Comparison of ENCODE assay signal across 12 cellular contexts in genomic region chr5:90941002-90941720, GRCh38.
DNase-seq lines count a peak whose midpoint lies in the region; ATAC-seq, FAIRE-seq and TF ChIP-seq lines count a peak whose summit lies in the region.
"Had no signal": no experiment of that assay in that cellular context is flagged by ENCODE, and none has a peak within 500 bp of the region (broad histone marks: within the 10 kb centered on the region; RNA-seq: fewer than 3 reads in every experiment).

No MANE protein-coding gene starts in this region.

- no peak for TF ChIP-seq EP300 in K562 (IDR thresholded peaks at IDR 0.05; ENCODE audit: low read length)

- peak overlapping the region; percentile 62 for H3K27ac Mint-ChIP-seq in progenitor cell of endocrine pancreas

- H3K4me3 Mint-ChIP-seq in progenitor cell of endocrine pancreas (ENCODE audit: low read depth) = no peak overlapping the region
- H3K4me3 Mint-ChIP-seq: activated naive CD4-positive, alpha-beta T cell treated with anti-CD3 and anti-CD28 coated beads, Interleukin-2, amount 50 U/mL, for 24 hours had no signal

- H3K27me3 Mint-ChIP-seq in progenitor cell of endocrine pancreas = no peaks in the 10 kb centered on the region
- H3K27me3 Mint-ChIP-seq: activated naive CD4-positive, alpha-beta T cell treated with anti-CD3 and anti-CD28 coated beads, Interleukin-2, amount 50 U/mL, for 24 hours had no signal

- no peak for TF ChIP-seq POLR2A in K562 (conservative IDR thresholded peaks at IDR 0.05)

- H3K79me2 ChIP-seq in K562 (ENCODE audit: control insufficient read depth, insufficient read depth, low read length) = no peaks in the 10 kb centered on the region

- H3K9me3 ChIP-seq in K562 (replicated peaks; ENCODE audit: control insufficient read depth, insufficient read depth, low read depth, low read length) = no peaks in the 10 kb centered on the region
- H3K9me3 ChIP-seq: suprapubic skin had no signal

- no peaks in the 10 kb centered on the region for H3K27me3 ChIP-seq in K562 (ENCODE audit: control insufficient read depth in 2 of 2, insufficient read depth in 2 of 2, low read length in 2 of 2)
- H3K27me3 ChIP-seq: suprapubic skin had no signal

- no peaks in the 10 kb centered on the region for H4K20me1 ChIP-seq in K562 (replicated peaks; ENCODE audit: control insufficient read depth, insufficient read depth, low read length)

- ATAC-seq in K562 (no peak), GM19463 (IDR thresholded peaks at IDR 0.05; ENCODE audit: unreplicated experiment) (no peak), GM21367 (IDR thresholded peaks at IDR 0.05; ENCODE audit: unreplicated experiment) (no peak)

- 46% methylated on average over 1 of the region's 1 CpG for WGBS in K562 (ENCODE audit: insufficient coverage, low coverage, missing lambda C conversion rate)

- no peaks in the 10 kb centered on the region; a peak in 1 of 5 replicates for H3K4me1 ChIP-seq in K562 (replicated peaks in 1 of 2; ENCODE audit: control insufficient read depth in 2 of 2, insufficient read depth in 2 of 2, low read length in 2 of 2)

- in situ Hi-C loops in K562 (cut with MboI) = no loop called here

- peaks cover 28% of the 10 kb centered on the region for H3K4me1 Mint-ChIP-seq in progenitor cell of endocrine pancreas (ENCODE audit: low read depth)

- H3K4me2 ChIP-seq in K562 (ENCODE audit: insufficient read depth, low read length) = no peak overlapping the region

- no peak overlapping the region for H3K27ac ChIP-seq in K562 (ENCODE audit: extremely low read depth, low read depth, low read length)
- H3K27ac ChIP-seq: coronary artery, suprapubic skin had no signal

- H3K36me3 ChIP-seq in K562 (ENCODE audit: control insufficient read depth, insufficient read depth, low read length) = no peaks in the 10 kb centered on the region
- H3K36me3 ChIP-seq: suprapubic skin had no signal

- H3K9me1 ChIP-seq in K562 (ENCODE audit: control insufficient read depth, insufficient read depth, low read length) = no peaks in the 10 kb centered on the region

- peak; percentile 43 for DNase-seq in NCI-H345 (lab: John Stamatoyannopoulos, UW)
- no peak for DNase-seq in NCI-H345 treated with DMSO at 0.1 percent for 48 hours (lab: John Stamatoyannopoulos, UW; ENCODE audit: unreplicated experiment)
- peak; percentile 45 to 79 for DNase-seq in NCI-H2081 (lab: John Stamatoyannopoulos, UW)
- DNase-seq in K562 (ENCODE audit: extremely low read depth in 1 of 4, low spot score in 3 of 4) = no peak
- DNase-seq in progenitor cell of endocrine pancreas (ENCODE audit: low spot score, unreplicated experiment) = no peak
- no peak for DNase-seq in iPS-NIHi7 (ENCODE audit: extremely low spot score)
- DNase-seq: SIG-M5 had no signal

- no peak for TF ChIP-seq CTCF in K562 (IDR thresholded peaks at IDR 0.05 in 2 of 3, conservative IDR thresholded peaks at IDR 0.05 in 1 of 3; ENCODE audit: insufficient read depth in 2 of 3, low read depth in 1 of 3, low read length in 3 of 3)
- TF ChIP-seq CTCF in progenitor cell of endocrine pancreas (IDR thresholded peaks at IDR 0.05; ENCODE audit: unreplicated experiment) = no peak

- TF ChIP-seq RAD21 in K562 (CRISPR knock-in tag; conservative IDR thresholded peaks at IDR 0.05 in 1 of 2, IDR thresholded peaks at IDR 0.05 in 1 of 2) = no peak

- peaks cover 11% of the 10 kb centered on the region for H3K36me3 Mint-ChIP-seq in progenitor cell of endocrine pancreas (ENCODE audit: insufficient read depth)
- H3K36me3 Mint-ChIP-seq: activated naive CD4-positive, alpha-beta T cell treated with anti-CD3 and anti-CD28 coated beads, Interleukin-2, amount 50 U/mL, for 24 hours had no signal

- intact Hi-C loops in K562 (cut with micrococcal nuclease) = no loop called here

- no peak for FAIRE-seq in K562 (lab: Jason Lieb, UNC)

- CTCF ChIA-PET in K562 (lab: Yijun Ruan, JAX; ENCODE audit: low intra/inter-chr PET ratio) = no interaction called here

- H3K9me3 Mint-ChIP-seq in progenitor cell of endocrine pancreas (ENCODE audit: low read depth) = peaks cover 6% of the 10 kb centered on the region
- H3K9me3 Mint-ChIP-seq: activated naive CD4-positive, alpha-beta T cell treated with anti-CD3 and anti-CD28 coated beads, Interleukin-2, amount 50 U/mL, for 24 hours had no signal

- no TSS peak for BruUV-seq in K562 (replicated peaks; lab: Mats Ljungman, UMichigan)

- POLR2A ChIA-PET in K562 (lab: Yijun Ruan, JAX) = no interaction called here

- no peak overlapping the region for H2AFZ ChIP-seq in K562 (ENCODE audit: low read depth, low read length)

- no peak overlapping the region for H3K9ac ChIP-seq in K562 (ENCODE audit: insufficient read depth in 1 of 2, low read depth in 2 of 2, low read length in 2 of 2)

- H3K4me3 ChIP-seq in K562 = no peak overlapping the region
- H3K4me3 ChIP-seq: coronary artery, suprapubic skin had no signal

TF ChIP-seq in K562, 482 proteins besides CTCF, POLR2A, EP300 and RAD21:
- peak; percentile 43 for TF ChIP-seq ZNF316 (IDR thresholded peaks at IDR 0.05)
- no peak for TF ChIP-seq TRIM28 (IDR thresholded peaks at IDR 0.05)
- TF ChIP-seq CREM (IDR thresholded peaks at IDR 0.05; ENCODE audit: low read depth) = no peak
- TF ChIP-seq C11orf30 (IDR thresholded peaks at IDR 0.05; ENCODE audit: low read depth) = peak; percentile 22; the same call in 1 of the 2 replicates

Comparison
In these comparisons a context has a peak if more than half of its experiments do, and no peak if none do; other contexts are left out.
1. DNase-seq: peak in NCI-H345 (single experiment) and NCI-H2081 (2 of 2); none in NCI-H345 treated with DMSO at 0.1 percent for 48 hours (single experiment), K562 (0 of 4), progenitor cell of endocrine pancreas (single experiment) and iPS-NIHi7 (single experiment).